9 cellular contexts compared by ENCODE assay signal in the genomic region with DNA sequence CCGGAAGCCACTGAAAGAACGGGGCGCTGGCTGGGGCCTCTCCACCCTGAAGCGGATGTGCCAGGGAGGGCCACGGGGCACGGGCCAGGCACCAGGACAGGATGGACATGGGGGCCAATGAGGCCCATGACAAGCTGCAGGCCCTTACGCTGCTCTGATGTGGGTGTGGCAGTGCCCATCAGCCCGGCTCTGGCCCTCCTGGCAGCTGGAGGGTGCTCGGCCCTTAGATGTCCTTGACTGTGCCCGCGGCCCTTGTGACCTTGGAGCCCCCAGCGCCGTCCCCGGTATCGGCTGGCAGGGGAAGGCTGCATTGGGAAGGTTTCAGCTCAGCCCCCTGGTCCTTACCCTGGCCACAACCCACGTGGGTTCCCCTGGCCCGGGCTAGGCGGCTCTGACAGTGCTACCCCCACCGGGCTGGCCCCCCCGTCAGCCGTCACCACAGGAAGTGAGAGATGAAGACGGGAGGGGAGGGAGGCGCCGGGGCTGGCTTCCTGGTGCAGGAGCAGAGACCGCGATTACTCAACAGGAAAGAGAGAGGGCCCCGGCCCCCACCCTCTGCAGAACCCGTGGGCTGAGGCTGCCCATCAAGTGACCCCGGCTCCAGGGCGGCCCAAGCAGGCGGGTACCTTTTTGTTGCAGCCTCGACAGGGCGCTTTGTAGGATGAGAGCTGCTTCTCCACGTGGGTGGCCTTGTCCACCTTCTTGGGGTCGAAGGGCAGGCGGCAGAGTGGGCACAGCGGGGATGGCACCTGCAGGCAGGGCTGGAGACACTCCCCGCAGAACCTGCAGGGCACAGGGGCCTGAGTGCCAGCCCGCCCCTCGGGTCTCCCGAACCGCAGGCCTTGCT. TPM values are rescaled to one million over a fixed set of nuclear protein-coding genes. Genes with fewer than 3 reads are reported as not detected.
DNase-seq lines count a peak whose midpoint lies in the region; ATAC-seq and TF ChIP-seq lines count a peak whose summit lies in the region.
"Had no signal": no experiment of that assay in that cellular context is flagged by ENCODE, and none has a peak within 500 bp of the region (broad histone marks: within the 10 kb centered on the region; RNA-seq: fewer than 3 reads in every experiment).

No MANE protein-coding gene starts in this region.

- in situ Hi-C loops in KBM-7 (cut with MboI; ENCODE audit: low pct_unique_long_range_greater_than_20kb, low sequenced_read_pairs) = no loop called here

- H3K4me1 Mint-ChIP-seq in natural killer cell (peaks cover 53 to 70% of the 10 kb centered on the region in 2 donors), nephron progenitor cell (peaks cover 14% of the 10 kb centered on the region)

- H3K36me3 Mint-ChIP-seq in natural killer cell (no peaks in the 10 kb centered on the region), nephron progenitor cell (ENCODE audit: low read depth) (no peaks in the 10 kb centered on the region)

- DNase-seq in AG10803 (ENCODE audit: low read depth) (peak; percentile 59), KBM-7 (peak; percentile 98), dermis blood vessel endothelial cell (peak; percentile 95), natural killer cell (peak; percentile 95), nephron progenitor cell (no peak)
- DNase-seq in activated CD4-positive, alpha-beta T cell treated with anti-CD3 and anti-CD28 coated beads, Interleukin-2, amount 50 U/mL, for 1 hour = peak; percentile 95
- DNase-seq in stimulated activated naive CD4-positive, alpha-beta T cell treated with Interleukin-2 at 50 U/mL for 16 hours (lab: John Stamatoyannopoulos, UW) = peak; percentile 94

- H3K9me3 Mint-ChIP-seq in natural killer cell = no peaks in the 10 kb centered on the region
- no peaks in the 10 kb centered on the region for H3K9me3 Mint-ChIP-seq in nephron progenitor cell
- H3K9me3 Mint-ChIP-seq: neural crest cell had no signal

- intact Hi-C loops in natural killer cell (cut with micrococcal nuclease) = loop anchor here (1.0 to 5.0 kb wide), 5 partner anchors 14 to 244 kb away; partner anchors contain the start of genes CYBA, IL17C and SNAI3

- TF ChIP-seq CTCF in AG10803 (conservative IDR thresholded peaks at IDR 0.05; ENCODE audit: low read length) = no peak
- TF ChIP-seq CTCF in natural killer cell (IDR thresholded peaks at IDR 0.05) = no peak
- no peak for TF ChIP-seq CTCF in nephron progenitor cell (IDR thresholded peaks at IDR 0.05)

- peak overlapping the region; percentile 89 to 96 for H3K27ac Mint-ChIP-seq in natural killer cell
- no peak overlapping the region for H3K27ac Mint-ChIP-seq in nephron progenitor cell

- ATAC-seq in GM21390 (IDR thresholded peaks at IDR 0.05; ENCODE audit: unreplicated experiment) = peak; percentile 66
- peak; percentile 76 to 92 (median 82) for ATAC-seq in natural killer cell

- H3K27me3 Mint-ChIP-seq in natural killer cell (ENCODE audit: low read depth in 2 of 2) (no peaks in the 10 kb centered on the region), nephron progenitor cell (ENCODE audit: low read depth, poor library complexity) (peaks cover 7% of the 10 kb centered on the region)

- no peak overlapping the region for H3K4me3 ChIP-seq in AG10803 (ENCODE audit: low read length)

- H3K4me3 Mint-ChIP-seq in natural killer cell (peak overlapping the region; percentile 94), nephron progenitor cell (no peak overlapping the region)
- H3K4me3 Mint-ChIP-seq: neural crest cell had no signal

RNA-seq across cellular contexts. Expression of gene RNF166, which starts 5.3 kb away (rescaled TPM):
- 11.6 and 15.1 TPM in 2 replicates for total RNA-seq in dermis blood vessel endothelial cell
- total RNA-seq in natural killer cell = 100 to 1,000 TPM; 459 to 712 (median 501) TPM

RNA-seq across cellular contexts. Expression of gene CTU2, which starts 5.4 kb away (rescaled TPM):
- total RNA-seq in dermis blood vessel endothelial cell (11.6 and 17.6 TPM in 2 replicates), natural killer cell (10 to 100 TPM; 36.6 to 43.3 (median 39.9) TPM)

RNA-seq across cellular contexts. Expression of gene SNAI3, which starts 14.6 kb away (rescaled TPM):
- total RNA-seq in dermis blood vessel endothelial cell (0.09 TPM in 1 of 2 replicates, not detected in the other), natural killer cell (1 to 10 TPM; 8.2 to 9.2 (median 8.4) TPM)
- total RNA-seq: neural crest cell had no signal

RNA-seq across cellular contexts. Expression of gene MVD, which starts 38.0 kb away (rescaled TPM):
- total RNA-seq in dermis blood vessel endothelial cell = 63.3 and 119 TPM in 2 replicates
- total RNA-seq in natural killer cell = 100 to 1,000 TPM; 176 to 271 (median 185) TPM

RNA-seq across cellular contexts. Expression of gene CYBA, which starts 50.0 kb away (rescaled TPM):
- total RNA-seq in dermis blood vessel endothelial cell (135 and 286 TPM in 2 replicates), natural killer cell (1,000 to 10,000 TPM; 1,001 to 1,351 (median 1,051) TPM)

Comparison
In these comparisons a context has a peak if more than half of its experiments do, and no peak if none do; other contexts are left out.
1. RNA of gene RNF166, which starts 5.3 kb away (total RNA-seq): 459 to 712 TPM in natural killer cell; 11.6 to 15.1 TPM in dermis blood vessel endothelial cell; every median in the first group is over 10 times any median in the second.